ENCODE assay signal across 9 cellular contexts in genomic region chr3:128950223-128950938, GRCh38. TPM values are rescaled to one million over a fixed set of nuclear protein-coding genes. Genes with fewer than 3 reads are reported as not detected.
DNase-seq lines count a peak whose midpoint lies in the region; ATAC-seq and TF ChIP-seq lines count a peak whose summit lies in the region.
"Had no signal": no experiment of that assay in that cellular context is flagged by ENCODE, and none has a peak within 500 bp of the region (broad histone marks: within the 10 kb centered on the region; RNA-seq: fewer than 3 reads in every experiment).

No MANE protein-coding gene starts in this region.

- H2BK120ac ChIP-seq in trophoblast cell (ENCODE audit: insufficient read depth, low read length, poor library complexity), result no peak overlapping the region

- H3K79me2 ChIP-seq in trophoblast cell (ENCODE audit: control insufficient read depth, insufficient read depth, low read length, poor library complexity), result no peaks in the 10 kb centered on the region

- 58% methylated on average over 9 of the region's 15 CpGs for WGBS in right lobe of liver (ENCODE audit: insufficient coverage, low coverage, low lambda C conversion rate, missing lambda C conversion rate)
- WGBS in trophoblast cell (ENCODE audit: extremely low coverage, insufficient coverage, insufficient read length), result no CpG with 5 or more reads among the region's 15 CpGs

- no peaks in the 10 kb centered on the region for H3K9me3 Mint-ChIP-seq in activated naive CD4-positive, alpha-beta T cell treated with anti-CD3 and anti-CD28 coated beads, Interleukin-2, amount 50 U/mL, for 72 hours

- H3K4me3 ChIP-seq in NB4 (ENCODE audit: low read depth, low read length) (no peak overlapping the region), right lobe of liver (no peak overlapping the region), trophoblast cell (ENCODE audit: low read depth, low read length) (no peak overlapping the region)

- ATAC-seq in activated naive CD4-positive, alpha-beta T cell treated with anti-CD3 and anti-CD28 coated beads, Interleukin-2, amount 50 U/mL, for 72 hours, result peak; percentile 75 to 86
- peak; percentile 46 to 87 (median 68) for ATAC-seq in right lobe of liver

- H3K79me1 ChIP-seq in trophoblast cell (ENCODE audit: low read length), result no peaks in the 10 kb centered on the region

- H4K8ac ChIP-seq in trophoblast cell (ENCODE audit: low read depth, low read length), result no peak overlapping the region

- no peak overlapping the region for H3K27ac ChIP-seq in right lobe of liver
- no peak overlapping the region for H3K27ac ChIP-seq in trophoblast cell (ENCODE audit: low read depth, low read length)
- H3K27ac ChIP-seq: C4-2B had no signal

- DNase-seq in NCI-H1436 (lab: John Stamatoyannopoulos, UW) (peak; percentile 75), NCI-H1436 treated with DMSO at 0.1 percent for 48 hours (lab: John Stamatoyannopoulos, UW) (no peak), NB4 (ENCODE audit: low read depth) (peak; percentile 59), right lobe of liver (no peak), A172 (ENCODE audit: low spot score) (no peak), trophoblast cell (no peak), activated gamma-delta T cell (lab: John Stamatoyannopoulos, UW) (no peak)
- peak in 1 of 2 donors; percentile 31 for DNase-seq in activated naive CD4-positive, alpha-beta T cell treated with anti-CD3 and anti-CD28 coated beads, Interleukin-2, amount 50 U/mL, for 72 hours (ENCODE audit: low spot score in 2 of 2)

- H3K27me3 ChIP-seq in right lobe of liver (no peaks in the 10 kb centered on the region), trophoblast cell (ENCODE audit: insufficient read depth, low read length) (no peaks in the 10 kb centered on the region)

- TF ChIP-seq CTCF in NB4 (IDR thresholded peaks at IDR 0.05; ENCODE audit: low read depth, low read length), result peak; percentile 15
- peak in 3 of 4 donors; percentile 9 to 38 (median 35) for TF ChIP-seq CTCF in right lobe of liver (IDR thresholded peaks at IDR 0.05)

- H3K4ac ChIP-seq in trophoblast cell (ENCODE audit: low read depth, low read length), result no peak overlapping the region

- no peak overlapping the region for H2BK5ac ChIP-seq in trophoblast cell (ENCODE audit: low read depth, low read length, poor library complexity)

- H3K9ac ChIP-seq in trophoblast cell (ENCODE audit: low read length), result no peak overlapping the region

- H3K4me2 ChIP-seq in trophoblast cell (ENCODE audit: low read length), result no peak overlapping the region

- H4K12ac ChIP-seq in trophoblast cell (ENCODE audit: low read depth, low read length), result no peak overlapping the region

- H3K9me3 ChIP-seq in right lobe of liver (no peaks in the 10 kb centered on the region), trophoblast cell (ENCODE audit: insufficient read depth, low read depth, low read length) (no peaks in the 10 kb centered on the region)

- no peak overlapping the region for H3K27ac Mint-ChIP-seq in activated naive CD4-positive, alpha-beta T cell treated with anti-CD3 and anti-CD28 coated beads, Interleukin-2, amount 50 U/mL, for 72 hours

- TF ChIP-seq POLR2A in NB4 (IDR thresholded peaks at IDR 0.05; ENCODE audit: extremely low read depth, insufficient read length), result no peak
- TF ChIP-seq POLR2A in right lobe of liver (IDR thresholded peaks at IDR 0.05), result no peak

- no peak overlapping the region for H2AFZ ChIP-seq in trophoblast cell (ENCODE audit: insufficient read depth, low read length, poor library complexity)

- H4K91ac ChIP-seq in trophoblast cell (ENCODE audit: low read depth, low read length), result no peak overlapping the region

- no peak overlapping the region for H3K14ac ChIP-seq in trophoblast cell (ENCODE audit: low read length)

- H3K36me3 ChIP-seq in right lobe of liver, result no peaks in the 10 kb centered on the region
- no peaks in the 10 kb centered on the region for H3K36me3 ChIP-seq in trophoblast cell (ENCODE audit: control insufficient read depth in 1 of 2, insufficient read depth in 2 of 2, low read length in 2 of 2)

- intact Hi-C loops in right lobe of liver (cut with DNase I), result no loop called here

- no peaks in the 10 kb centered on the region for H3K4me1 ChIP-seq in right lobe of liver
- H3K4me1 ChIP-seq in trophoblast cell (ENCODE audit: control insufficient read depth in 1 of 2, insufficient read depth in 2 of 2, low read length in 2 of 2), result no peaks in the 10 kb centered on the region

- H2BK12ac ChIP-seq in trophoblast cell (ENCODE audit: low read length), result no peak overlapping the region

- no peak overlapping the region for H3K23ac ChIP-seq in trophoblast cell (ENCODE audit: low read length)

- H3K36me3 Mint-ChIP-seq in activated naive CD4-positive, alpha-beta T cell treated with anti-CD3 and anti-CD28 coated beads, Interleukin-2, amount 50 U/mL, for 72 hours, result peaks cover 0 to 6% of the 10 kb centered on the region in 2 donors

- no peak overlapping the region for H2AK5ac ChIP-seq in trophoblast cell (ENCODE audit: low read length)

- no peak overlapping the region for H3K18ac ChIP-seq in trophoblast cell (ENCODE audit: low read length)

RNA-seq across cellular contexts. Expression of gene CFAP92, which starts 43.5 kb away (rescaled TPM):
- under 1 TPM in 1 of 2 donors, not detected in 1; 0.45 TPM for total RNA-seq in activated naive CD4-positive, alpha-beta T cell treated with anti-CD3 and anti-CD28 coated beads, Interleukin-2, amount 50 U/mL, for 72 hours
- total RNA-seq in right lobe of liver, result under 1 TPM in 4 of 6 experiments, not detected in 2; 0.05 to 0.21 (median 0.08) TPM
- total RNA-seq in A172 (2014; rRNA removed; shearing (Covaris generic)), result 0.34 and 0.53 TPM in 2 replicates
- 0.10 and 0.15 TPM in 2 replicates for polyA plus RNA-seq in trophoblast cell (2013)

RNA-seq across cellular contexts. Expression of gene EFCC1, which starts 50.7 kb away (rescaled TPM):
- under 1 TPM in 1 of 2 donors, not detected in 1; 0.18 TPM for total RNA-seq in activated naive CD4-positive, alpha-beta T cell treated with anti-CD3 and anti-CD28 coated beads, Interleukin-2, amount 50 U/mL, for 72 hours
- total RNA-seq in right lobe of liver, result 1 to 10 TPM in 2 of 6 experiments, under 1 TPM in 4; 0.25 to 1.5 (median 0.39) TPM
- total RNA-seq in A172 (2014; rRNA removed; shearing (Covaris generic)), result 0.22 and 0.29 TPM in 2 replicates
- polyA plus RNA-seq in trophoblast cell (2013), result not detected in 2 replicates

Comparison
In these comparisons a context has a peak if more than half of its experiments do, and no peak if none do; other contexts are left out.
1. DNase-seq: peak in NCI-H1436 (single experiment) and NB4 (single experiment); none in NCI-H1436 treated with DMSO at 0.1 percent for 48 hours (single experiment), right lobe of liver (0 of 3), A172 (single experiment), trophoblast cell (0 of 2) and activated gamma-delta T cell (single experiment).